In the genomic region with DNA sequence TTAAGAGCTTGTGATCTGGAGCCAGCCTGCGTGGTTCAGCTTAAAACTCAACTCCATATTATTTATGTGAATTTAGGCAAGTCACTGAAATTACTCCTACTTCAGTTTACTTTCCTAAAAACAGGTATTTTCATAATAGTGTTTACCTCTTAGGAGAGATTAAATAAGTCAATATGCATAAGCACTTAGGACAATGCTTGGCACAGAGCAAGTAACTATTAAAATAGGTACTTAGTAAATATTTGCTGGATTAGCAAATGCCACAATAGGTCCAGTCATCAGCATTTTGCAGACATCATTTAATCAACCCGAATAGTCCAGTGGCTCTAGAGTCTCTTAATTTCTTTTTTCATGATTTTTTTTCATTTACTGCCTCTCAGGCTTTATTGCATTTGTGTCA, we compare ENCODE assay signal across 13 cellular contexts.
"Had no signal": no experiment of that assay in that cellular context is flagged by ENCODE, and none has a peak within 500 bp of the region (broad histone marks: within the 10 kb centered on the region; RNA-seq: fewer than 3 reads in every experiment).

No MANE protein-coding gene starts in this region.

- DNase-seq: activated CD4-positive, alpha-beta T cell treated with anti-CD3 and anti-CD28 coated beads for 36 hours; activated CD8-positive, alpha-beta memory T cell treated with anti-CD3 and anti-CD28 coated beads, Interleukin-2, amount 50 U/mL, for 4 hours; activated CD8-positive, alpha-beta T cell treated with anti-CD3 and anti-CD28 coated beads for 36 hours; activated naive CD4-positive, alpha-beta T cell; endodermal cell; immature natural killer cell; psoas muscle; sigmoid colon; stimulated activated CD4-positive, alpha-beta T cell treated with anti-CD3 and anti-CD28 coated beads, Interleukin-2, amount 100 ng/mL, for 48 hours; stimulated activated naive CD4-positive, alpha-beta T cell treated with Interleukin-2 at 50 U/mL for 16 hours; upper lobe of right lung; WERI-Rb-1 had no signal

- H3K27me3 ChIP-seq: ascending aorta, sigmoid colon, upper lobe of right lung had no signal

- H3K9me3 ChIP-seq: ascending aorta, psoas muscle, sigmoid colon, upper lobe of right lung had no signal

- H3K27ac ChIP-seq: ascending aorta, psoas muscle, sigmoid colon, upper lobe of right lung, WERI-Rb-1 had no signal

- ATAC-seq: psoas muscle, upper lobe of right lung had no signal

- H3K4me1 ChIP-seq: ascending aorta, psoas muscle, upper lobe of right lung had no signal

- H3K36me3 ChIP-seq: ascending aorta, sigmoid colon, upper lobe of right lung, WERI-Rb-1 had no signal

- H3K4me3 ChIP-seq: ascending aorta, psoas muscle, sigmoid colon, upper lobe of right lung had no signal
